Comparison of ENCODE assay signal across 1 cellular context in the genomic region with DNA sequence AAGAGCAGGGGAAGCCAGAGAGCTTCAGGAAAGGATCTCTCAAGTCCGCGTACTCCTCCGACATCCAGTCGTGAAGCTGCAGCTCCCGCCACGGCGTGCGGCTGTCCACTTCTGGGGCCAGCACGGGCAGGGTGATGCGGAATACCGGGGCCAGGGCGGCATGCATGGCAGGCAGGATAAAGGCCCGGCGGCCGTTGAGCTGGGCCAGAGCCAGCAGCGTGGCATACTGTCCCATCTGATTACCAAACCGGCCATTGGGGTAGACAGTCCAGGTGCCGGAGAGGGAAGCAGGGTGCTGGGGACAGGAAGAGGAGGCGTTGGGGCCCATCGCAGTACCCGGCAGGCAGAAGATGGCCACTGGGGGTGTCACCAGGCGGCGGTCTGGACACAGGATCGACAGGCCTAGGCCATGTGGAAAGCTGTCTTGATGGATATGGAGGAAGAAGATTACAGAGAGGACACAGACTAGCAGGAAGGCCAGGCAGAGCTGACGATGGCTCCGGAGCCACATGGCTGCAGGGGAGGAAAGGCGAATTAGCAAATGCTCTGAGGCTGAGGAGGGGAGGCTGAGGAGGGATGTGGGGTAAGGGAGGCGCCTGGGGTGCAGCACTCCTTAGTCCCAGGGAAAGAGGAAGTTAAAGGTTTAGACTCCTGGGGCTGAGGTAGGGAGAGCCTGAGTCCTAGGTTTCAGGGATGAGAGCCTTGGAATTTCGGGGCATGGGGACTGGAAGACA.
TF ChIP-seq lines count a peak whose summit lies in the region.

No MANE protein-coding gene starts in this region.

TF ChIP-seq in HCT116, 20 proteins besides CTCF, POLR2A, EP300 and RAD21:
- TF ChIP-seq, protein P1, sequence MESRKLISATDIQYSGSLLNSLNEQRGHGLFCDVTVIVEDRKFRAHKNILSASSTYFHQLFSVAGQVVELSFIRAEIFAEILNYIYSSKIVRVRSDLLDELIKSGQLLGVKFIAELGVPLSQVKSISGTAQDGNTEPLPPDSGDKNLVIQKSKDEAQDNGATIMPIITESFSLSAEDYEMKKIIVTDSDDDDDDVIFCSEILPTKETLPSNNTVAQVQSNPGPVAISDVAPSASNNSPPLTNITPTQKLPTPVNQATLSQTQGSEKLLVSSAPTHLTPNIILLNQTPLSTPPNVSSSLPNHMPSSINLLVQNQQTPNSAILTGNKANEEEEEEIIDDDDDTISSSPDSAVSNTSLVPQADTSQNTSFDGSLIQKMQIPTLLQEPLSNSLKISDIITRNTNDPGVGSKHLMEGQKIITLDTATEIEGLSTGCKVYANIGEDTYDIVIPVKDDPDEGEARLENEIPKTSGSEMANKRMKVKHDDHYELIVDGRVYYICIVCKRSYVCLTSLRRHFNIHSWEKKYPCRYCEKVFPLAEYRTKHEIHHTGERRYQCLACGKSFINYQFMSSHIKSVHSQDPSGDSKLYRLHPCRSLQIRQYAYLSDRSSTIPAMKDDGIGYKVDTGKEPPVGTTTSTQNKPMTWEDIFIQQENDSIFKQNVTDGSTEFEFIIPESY (IDR thresholded peaks at IDR 0.05; ENCODE audit: extremely low read depth, insufficient replicate concordance, low read length), result no peak
- TF ChIP-seq SP1 (IDR thresholded peaks at IDR 0.05; ENCODE audit: low read depth) (no peak), CEBPB (IDR thresholded peaks at IDR 0.05; ENCODE audit: low read depth) (no peak), EZH2phosphoT487 (IDR thresholded peaks at IDR 0.05; ENCODE audit: borderline replicate concordance) (no peak), SIN3A (IDR thresholded peaks at IDR 0.05; ENCODE audit: low read depth) (no peak), JUND (IDR thresholded peaks at IDR 0.05) (no peak), TCF7L2 (IDR thresholded peaks at IDR 0.05; ENCODE audit: borderline replicate concordance, extremely low read depth, insufficient read depth, insufficient read length) (no peak), EZH2 (IDR thresholded peaks at IDR 0.05) (no peak), ZNF274 (IDR thresholded peaks at IDR 0.05; ENCODE audit: low read depth, low read length) (no peak), SRF (IDR thresholded peaks at IDR 0.05; ENCODE audit: low read depth) (no peak), ELF1 (IDR thresholded peaks at IDR 0.05; ENCODE audit: borderline replicate concordance, low read depth) (no peak)
- TF ChIP-seq, protein P2, sequence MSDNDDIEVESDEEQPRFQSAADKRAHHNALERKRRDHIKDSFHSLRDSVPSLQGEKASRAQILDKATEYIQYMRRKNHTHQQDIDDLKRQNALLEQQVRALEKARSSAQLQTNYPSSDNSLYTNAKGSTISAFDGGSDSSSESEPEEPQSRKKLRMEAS (IDR thresholded peaks at IDR 0.05), result no peak
- TF ChIP-seq, protein P3, sequence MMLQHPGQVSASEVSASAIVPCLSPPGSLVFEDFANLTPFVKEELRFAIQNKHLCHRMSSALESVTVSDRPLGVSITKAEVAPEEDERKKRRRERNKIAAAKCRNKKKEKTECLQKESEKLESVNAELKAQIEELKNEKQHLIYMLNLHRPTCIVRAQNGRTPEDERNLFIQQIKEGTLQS (IDR thresholded peaks at IDR 0.05), result no peak
TF ChIP-seq in HCT116: peak in this region for 0.
